In the genomic region with DNA sequence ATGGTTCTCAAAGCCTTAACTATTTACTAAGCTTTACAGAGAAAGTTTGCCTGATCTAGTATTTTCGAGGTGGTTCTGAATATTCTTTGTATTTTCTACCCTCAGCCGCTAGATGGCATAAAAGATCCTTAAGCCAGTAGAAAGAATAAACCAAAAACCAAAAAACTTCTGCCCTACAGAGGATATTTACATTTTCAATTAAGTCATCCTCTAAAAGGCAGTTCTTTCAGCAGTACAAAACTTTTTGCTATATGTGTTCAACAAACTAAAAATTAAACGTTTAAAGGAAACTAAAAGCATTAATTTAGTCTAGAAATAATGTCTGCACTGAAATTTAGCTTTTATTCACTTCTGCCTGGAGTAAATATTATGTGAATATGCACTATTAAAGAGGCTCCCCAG, we compare ENCODE assay signal across 1 cellular context.
TF ChIP-seq lines count a peak whose summit lies in the region.

No MANE protein-coding gene starts in this region.

TF ChIP-seq in HCT116, 20 proteins besides CTCF, POLR2A, EP300 and RAD21 (continued from another document):
- TF ChIP-seq CBX3 (IDR thresholded peaks at IDR 0.05; ENCODE audit: low read depth) (no peak), ZNF274 (IDR thresholded peaks at IDR 0.05; ENCODE audit: low read depth, low read length) (no peak), SRF (IDR thresholded peaks at IDR 0.05; ENCODE audit: low read depth) (no peak), FOSL1 (IDR thresholded peaks at IDR 0.05; ENCODE audit: low read depth) (no peak)
